Comparison of ENCODE assay signal across 14 cellular contexts in genomic region chr6:15763364-15763763, GRCh38.
"Had no signal": no experiment of that assay in that cellular context is flagged by ENCODE, and none has a peak within 500 bp of the region (broad histone marks: within the 10 kb centered on the region; RNA-seq: fewer than 3 reads in every experiment).

No MANE protein-coding gene starts in this region.

- H3K9me3 ChIP-seq: heart left ventricle, left ventricle myocardium inferior, vagina had no signal

- H3K36me3 ChIP-seq: brain microvascular endothelial cell, heart left ventricle, left ventricle myocardium inferior, vagina had no signal

- H3K27me3 ChIP-seq: brain microvascular endothelial cell, heart left ventricle, vagina had no signal

- H3K27ac ChIP-seq: brain microvascular endothelial cell, heart left ventricle, left ventricle myocardium inferior, vagina, VCaP had no signal

- ATAC-seq: activated CD8-positive, alpha-beta T cell treated with anti-CD3 and anti-CD28 coated beads, Interleukin-2, amount 10 ng/mL, durations not matched to agents 7 days and 5 days; T-cell had no signal

- DNase-seq: activated CD4-positive, alpha-beta T cell treated with anti-CD3 and anti-CD28 coated beads for 4 hours; activated CD8-positive, alpha-beta T cell treated with anti-CD3 and anti-CD28 coated beads, Interleukin-2, amount 10 ng/mL, durations not matched to agents 7 days and 5 days; activated naive CD4-positive, alpha-beta T cell treated with anti-CD3 and anti-CD28 coated beads, Interleukin-2, amount 50 U/mL, for 16 hours; amygdala; erythroblast; foreskin melanocyte; left ventricle myocardium inferior; T-cell had no signal

- FAIRE-seq: keratinocyte had no signal

- H3K4me3 ChIP-seq: heart left ventricle, left ventricle myocardium inferior, skin epidermis, vagina had no signal
